28 cellular contexts compared by ENCODE assay signal in the genomic region with DNA sequence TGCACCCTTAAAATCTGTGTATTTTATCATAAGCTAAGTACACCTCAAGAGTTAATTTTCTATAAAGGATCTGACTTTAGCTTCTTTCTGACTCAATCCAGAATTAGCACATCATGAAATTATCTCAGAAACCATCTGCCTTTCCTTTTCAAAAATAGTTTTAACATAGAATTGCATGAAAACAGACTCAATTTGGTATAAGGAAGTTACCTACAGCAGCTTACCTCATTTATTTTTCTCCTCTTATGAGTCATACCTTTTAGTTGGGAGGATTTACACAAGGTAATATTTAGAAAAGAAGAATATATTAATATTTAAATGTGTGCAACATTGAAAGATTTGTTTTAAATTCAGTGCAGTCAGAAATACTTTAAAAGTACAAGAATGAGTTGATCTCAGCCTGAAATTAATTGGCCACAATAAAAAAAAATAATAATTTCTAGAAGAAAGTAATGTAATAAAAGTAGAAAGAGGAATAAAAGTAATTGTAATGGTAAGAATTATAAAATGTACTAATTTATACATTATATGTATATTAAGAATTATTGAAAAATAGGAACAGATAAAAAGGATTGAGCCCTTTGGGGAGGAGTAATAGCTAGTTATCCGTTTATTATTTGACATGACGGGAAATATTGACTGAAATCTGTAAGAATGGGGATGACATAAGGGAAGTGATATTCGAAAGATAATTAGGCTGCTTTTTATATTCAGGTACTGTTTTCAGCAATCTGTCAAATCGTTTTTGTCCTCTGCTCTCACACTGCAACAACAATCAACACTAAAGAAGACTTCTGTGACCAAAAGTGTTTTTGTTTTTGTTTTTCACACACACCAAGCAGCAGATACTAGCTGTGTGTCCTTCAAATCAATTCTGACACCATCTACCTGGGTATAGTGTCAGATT. TPM values are rescaled to one million over a fixed set of nuclear protein-coding genes. Genes with fewer than 3 reads are reported as not detected.
A peak's percentile ranks its signal among the peaks of the same experiment; 100 is the strongest.
DNase-seq lines count a peak whose midpoint lies in the region; ATAC-seq and TF ChIP-seq lines count a peak whose summit lies in the region.
"Had no signal": no experiment of that assay in that cellular context is flagged by ENCODE, and none has a peak within 500 bp of the region (broad histone marks: within the 10 kb centered on the region; RNA-seq: fewer than 3 reads in every experiment).

No MANE protein-coding gene starts in this region.

- no peaks in the 10 kb centered on the region for H3K9me3 ChIP-seq in osteoblast (ENCODE audit: low read depth, low read length)
- no peaks in the 10 kb centered on the region for H3K9me3 ChIP-seq in CD4-positive, alpha-beta memory T cell (ENCODE audit: control insufficient read depth in 1 of 2, low read length in 2 of 2)
- H3K9me3 ChIP-seq: sigmoid colon, tibial artery had no signal

- no peaks in the 10 kb centered on the region for H3K4me1 ChIP-seq in osteoblast (ENCODE audit: insufficient read depth, low read length)
- no peaks in the 10 kb centered on the region for H3K4me1 ChIP-seq in CD4-positive, alpha-beta memory T cell (ENCODE audit: insufficient read depth, low read length)
- H3K4me1 ChIP-seq: sigmoid colon, tibial artery had no signal

- H3K27me3 ChIP-seq in osteoblast (ENCODE audit: insufficient read depth, low read length) = no peaks in the 10 kb centered on the region
- H3K27me3 ChIP-seq in CD4-positive, alpha-beta memory T cell (ENCODE audit: insufficient read depth, low read length) = no peaks in the 10 kb centered on the region
- H3K27me3 ChIP-seq: neural progenitor cell, sigmoid colon, tibial artery had no signal

- no peak overlapping the region for H3K27ac ChIP-seq in osteoblast (ENCODE audit: low read depth, low read length)
- H3K27ac ChIP-seq in CD4-positive, alpha-beta memory T cell (ENCODE audit: low read depth, low read length) = no peak overlapping the region
- H3K27ac ChIP-seq: epithelial cell of prostate, neural progenitor cell, sigmoid colon, tibial artery had no signal

- H3K4me3 Mint-ChIP-seq in CD4-positive, alpha-beta memory T cell = no peak overlapping the region
- H3K4me3 Mint-ChIP-seq: activated B cell treated with CpG ODN at 0.5 μM for 24 hours; activated naive CD8-positive, alpha-beta T cell treated with anti-CD3 and anti-CD28 coated beads, Interleukin-2, amount 10 ng/mL, durations not matched to agents 7 days and 5 days; CD4-positive, alpha-beta T cell; IgD-negative memory B cell; memory B cell; neural progenitor cell; stimulated activated naive CD8-positive, alpha-beta T cell treated with anti-CD3 and anti-CD28 coated beads, Interleukin-15, Interleukin-2, amounts not matched to agents 100 ng/mL and 50 ng/mL, for 24 hours had no signal

- no peaks in the 10 kb centered on the region for H3K79me2 ChIP-seq in osteoblast (ENCODE audit: insufficient read depth, low read length)

- intact Hi-C loops in CD4-positive, alpha-beta memory T cell (cut with micrococcal nuclease) = no loop called here

- H3K27ac Mint-ChIP-seq in CD4-positive, alpha-beta memory T cell = no peak overlapping the region
- H3K27ac Mint-ChIP-seq: activated B cell treated with CpG ODN at 0.5 μM for 24 hours; activated naive CD8-positive, alpha-beta T cell treated with anti-CD3 and anti-CD28 coated beads, Interleukin-2, amount 10 ng/mL, durations not matched to agents 7 days and 5 days; CD4-positive, alpha-beta T cell; IgD-negative memory B cell; memory B cell; neural progenitor cell; stimulated activated naive CD8-positive, alpha-beta T cell treated with anti-CD3 and anti-CD28 coated beads, Interleukin-15, Interleukin-2, amounts not matched to agents 100 ng/mL and 50 ng/mL, for 24 hours had no signal

- POLR2A ChIA-PET in CD4-positive, alpha-beta memory T cell (lab: Charles Lee; ENCODE audit: partially characterized antibody) = no interaction called here

- ATAC-seq in GM21360 (IDR thresholded peaks at IDR 0.05; ENCODE audit: unreplicated experiment) = no peak
- ATAC-seq: left colon had no signal

- CTCF ChIA-PET in CD4-positive, alpha-beta memory T cell (lab: Charles Lee; ENCODE audit: partially characterized antibody) = no interaction called here

- no peak overlapping the region for H3K4me2 ChIP-seq in osteoblast (ENCODE audit: insufficient read depth, low read length)
- H3K4me2 ChIP-seq: neural progenitor cell had no signal

- H3K9me3 Mint-ChIP-seq in CD4-positive, alpha-beta memory T cell = peaks cover 0 to 8% (median 1%) of the 10 kb centered on the region in 8 donors
- H3K9me3 Mint-ChIP-seq: activated B cell treated with CpG ODN at 0.5 μM for 24 hours; CD4-positive, alpha-beta T cell; IgD-negative memory B cell; memory B cell had no signal

- TF ChIP-seq CTCF in GM10266 (IDR thresholded peaks at IDR 0.05; ENCODE audit: control insufficient read depth, insufficient read depth, low read depth, missing control alignments) = no peak
- TF ChIP-seq CTCF in GM20000 (IDR thresholded peaks at IDR 0.05; ENCODE audit: extremely low read depth, missing control alignments) = no peak
- no peak for TF ChIP-seq CTCF in osteoblast (IDR thresholded peaks at IDR 0.05; ENCODE audit: extremely low read depth, low read depth, low read length)

- DNase-seq in GM10266 (ENCODE audit: extremely low spot score) = peak; percentile 62
- peak; percentile 66 for DNase-seq in GM20000 (ENCODE audit: low spot score)
- peak; percentile 22 for DNase-seq in OCI-M1 (lab: John Stamatoyannopoulos, UW)
- DNase-seq in osteoblast (ENCODE audit: insufficient read length, low spot score, missing footprints) = peak; percentile 26
- DNase-seq in CD4-positive, alpha-beta memory T cell = no peak
- DNase-seq in NCI-H446 (lab: John Stamatoyannopoulos, UW) = no peak
- no peak for DNase-seq in NCI-H146 treated with DMSO at 0.1 percent for 48 hours (lab: John Stamatoyannopoulos, UW; ENCODE audit: unreplicated experiment)
- DNase-seq: activated B cell treated with CpG ODN at 0.5 μM for 24 hours; activated CD4-positive, alpha-beta T cell treated with anti-CD3 and anti-CD28 coated beads, Interleukin-2, amount 50 U/mL, for 48 hours; activated effector memory CD4-positive, alpha-beta T cell treated with Interleukin-2 at 50 U/mL for 16 hours; activated naive CD8-positive, alpha-beta T cell treated with anti-CD3 and anti-CD28 coated beads, Interleukin-2, amount 10 ng/mL, durations not matched to agents 7 days and 5 days; CD4-positive, alpha-beta T cell; cerebellar nuclear complex; head of caudate nucleus; left colon; NCI-H1417; NCI-H2107; posterior cingulate gyrus; SHP77; sigmoid colon; T-helper 9 cell; tibial artery had no signal

- H3K36me3 Mint-ChIP-seq in CD4-positive, alpha-beta memory T cell = peaks cover 17 to 63% of the 10 kb centered on the region in 2 donors
- H3K36me3 Mint-ChIP-seq: activated naive CD8-positive, alpha-beta T cell treated with anti-CD3 and anti-CD28 coated beads, Interleukin-2, amount 10 ng/mL, durations not matched to agents 7 days and 5 days; neural progenitor cell had no signal

- no peaks in the 10 kb centered on the region for H3K4me1 Mint-ChIP-seq in CD4-positive, alpha-beta memory T cell
- H3K4me1 Mint-ChIP-seq: activated B cell treated with CpG ODN at 0.5 μM for 24 hours; activated naive CD8-positive, alpha-beta T cell treated with anti-CD3 and anti-CD28 coated beads, Interleukin-2, amount 10 ng/mL, durations not matched to agents 7 days and 5 days; IgD-negative memory B cell; memory B cell had no signal

- no peaks in the 10 kb centered on the region for H3K36me3 ChIP-seq in osteoblast (ENCODE audit: insufficient read depth, low read length)
- H3K36me3 ChIP-seq in CD4-positive, alpha-beta memory T cell (ENCODE audit: insufficient read depth, low read length) = no peaks in the 10 kb centered on the region
- H3K36me3 ChIP-seq: neural progenitor cell had no signal

- H3K27me3 Mint-ChIP-seq in CD4-positive, alpha-beta memory T cell = no peaks in the 10 kb centered on the region
- H3K27me3 Mint-ChIP-seq: activated B cell treated with CpG ODN at 0.5 μM for 24 hours; activated naive CD8-positive, alpha-beta T cell treated with anti-CD3 and anti-CD28 coated beads, Interleukin-2, amount 10 ng/mL, durations not matched to agents 7 days and 5 days; CD4-positive, alpha-beta T cell; IgD-negative memory B cell; memory B cell; stimulated activated naive CD8-positive, alpha-beta T cell treated with anti-CD3 and anti-CD28 coated beads, Interleukin-15, Interleukin-2, amounts not matched to agents 100 ng/mL and 50 ng/mL, for 24 hours had no signal

- H3K4me3 ChIP-seq in osteoblast (ENCODE audit: insufficient read depth, low read length) = no peak overlapping the region
- H3K4me3 ChIP-seq in CD4-positive, alpha-beta memory T cell (ENCODE audit: low read length in 2 of 2) = no peak overlapping the region
- H3K4me3 ChIP-seq: neural progenitor cell, sigmoid colon, tibial artery had no signal

- H2AFZ ChIP-seq in osteoblast (ENCODE audit: low read length) = no peak overlapping the region
- H2AFZ ChIP-seq: neural progenitor cell had no signal

- no peaks in the 10 kb centered on the region for H4K20me1 ChIP-seq in osteoblast (ENCODE audit: insufficient read depth, low read length)

RNA-seq across cellular contexts. Expression of gene ADAM21, which starts 20.5 kb away (rescaled TPM):
- under 0.01 TPM in 1 of 2 replicates, not detected in the other for total RNA-seq in osteoblast
- not detected for total RNA-seq in CD4-positive, alpha-beta memory T cell
- polyA plus RNA-seq in CD4-positive, alpha-beta memory T cell = under 1 TPM in 1 of 2 donors, not detected in 1; 0.10 TPM
- total RNA-seq: activated naive CD8-positive, alpha-beta T cell treated with anti-CD3 and anti-CD28 coated beads, Interleukin-2, amount 10 ng/mL, durations not matched to agents 7 days and 5 days; CD4-positive, alpha-beta T cell; left colon had no signal

RNA-seq across cellular contexts. Expression of gene SYNJ2BP, which starts 55.6 kb away (rescaled TPM):
- total RNA-seq in osteoblast = 21.0 and 21.8 TPM in 2 replicates
- total RNA-seq in CD4-positive, alpha-beta memory T cell = 10 to 100 TPM; 17.0 to 19.8 TPM
- 10 to 100 TPM; 13.4 to 19.2 TPM for polyA plus RNA-seq in CD4-positive, alpha-beta memory T cell

Comparison
In these comparisons a context has a peak if more than half of its experiments do, and no peak if none do; other contexts are left out.
1. DNase-seq: peak in GM10266 (single experiment), GM20000 (single experiment), OCI-M1 (single experiment) and osteoblast (single experiment); none in CD4-positive, alpha-beta memory T cell (0 of 5), NCI-H446 (0 of 2) and NCI-H146 treated with DMSO at 0.1 percent for 48 hours (single experiment).